24 cellular contexts compared by ENCODE assay signal in genomic region chr1:78078358-78078757, GRCh38. TPM values are rescaled to one million over a fixed set of nuclear protein-coding genes. Genes with fewer than 3 reads are reported as not detected.
DNase-seq lines count a peak whose midpoint lies in the region; ATAC-seq, FAIRE-seq and TF ChIP-seq lines count a peak whose summit lies in the region.
"Had no signal": no experiment of that assay in that cellular context is flagged by ENCODE, and none has a peak within 500 bp of the region (broad histone marks: within the 10 kb centered on the region; RNA-seq: fewer than 3 reads in every experiment).

No MANE protein-coding gene starts in this region.

- TF ChIP-seq CTCF in right atrium auricular region (IDR thresholded peaks at IDR 0.05) (no peak), K562 (IDR thresholded peaks at IDR 0.05 in 2 of 3, conservative IDR thresholded peaks at IDR 0.05 in 1 of 3; ENCODE audit: insufficient read depth in 2 of 3, low read depth in 1 of 3, low read length in 3 of 3) (no peak)

- H3K36me3 ChIP-seq in right atrium auricular region (no peaks in the 10 kb centered on the region), K562 (ENCODE audit: control insufficient read depth, insufficient read depth, low read length) (no peaks in the 10 kb centered on the region)
- H3K36me3 ChIP-seq: BE2C, SJSA1 had no signal

- WGBS in K562 (ENCODE audit: insufficient coverage, low coverage, missing lambda C conversion rate): 32% methylated on average over 3 of the region's 3 CpGs

- no peaks in the 10 kb centered on the region for H4K20me1 ChIP-seq in K562 (replicated peaks; ENCODE audit: control insufficient read depth, insufficient read depth, low read length)

- H2AFZ ChIP-seq in K562 (ENCODE audit: low read depth, low read length): peak overlapping the region; percentile 44; the same call in 1 of the 2 replicates
- H2AFZ ChIP-seq: PC-9 had no signal

- CTCF ChIA-PET in K562 (lab: Yijun Ruan, JAX; ENCODE audit: low intra/inter-chr PET ratio): no interaction called here

- intact Hi-C loops in Right ventricle myocardium superior (cut with DNase I) (no loop called here), K562 (cut with micrococcal nuclease) (no loop called here), left ventricle myocardium superior (cut with micrococcal nuclease) (no loop called here)

- peak overlapping the region; percentile 9; the same call in 1 of the 2 replicates for H3K4me2 ChIP-seq in K562 (ENCODE audit: insufficient read depth, low read length)
- H3K4me2 ChIP-seq: PC-9 had no signal

- H3K4me3 ChIP-seq in right atrium auricular region (no peak overlapping the region), K562 (no peak overlapping the region)
- H3K4me3 ChIP-seq: PC-9, SJSA1 had no signal

- DNase-seq in Right ventricle myocardium superior: no peak
- no peak for DNase-seq in right atrium auricular region (ENCODE audit: low spot score)
- no peak for DNase-seq in K562 (ENCODE audit: extremely low read depth in 1 of 4, low spot score in 3 of 4)
- no peak for DNase-seq in left ventricle myocardium superior
- DNase-seq in pulmonary artery endothelial cell (ENCODE audit: low read depth, low spot score): peak; percentile 82
- DNase-seq in HK-2 (ENCODE audit: unreplicated experiment): no peak
- no peak for DNase-seq in HTR-8/SVneo (ENCODE audit: insufficient read length, low spot score)
- DNase-seq: BE2C; CD4-positive, CD25-positive, alpha-beta regulatory T cell; COR-L47; IMR-90; Karpas-422; NCI-H1048; NCI-H1436; NCI-H1930; NCI-H526; PC-9 had no signal

- POLR2A ChIA-PET in K562 (lab: Yijun Ruan, JAX): interaction anchor here (1.3 kb wide), 1 partner anchor 74 kb away, joined by 3 read pairs; the partner anchor contains the start of gene DNAJB4

- in situ Hi-C loops in K562 (cut with MboI): no loop called here

- TF ChIP-seq EP300 in K562 (IDR thresholded peaks at IDR 0.05; ENCODE audit: low read length): no peak

- H3K27me3 ChIP-seq in right atrium auricular region (no peaks in the 10 kb centered on the region), K562 (ENCODE audit: control insufficient read depth in 2 of 2, insufficient read depth in 2 of 2, low read length in 2 of 2) (no peaks in the 10 kb centered on the region)
- H3K27me3 ChIP-seq: BE2C, SJSA1 had no signal

- peaks cover 0 to 32% of the 10 kb centered on the region in 2 donors for H3K4me1 ChIP-seq in right atrium auricular region
- no peaks in the 10 kb centered on the region for H3K4me1 ChIP-seq in K562 (replicated peaks in 1 of 2; ENCODE audit: control insufficient read depth in 2 of 2, insufficient read depth in 2 of 2, low read length in 2 of 2)
- H3K4me1 ChIP-seq: BE2C had no signal

- H3K27ac ChIP-seq in right atrium auricular region: peak overlapping the region in 1 of 2 donors; percentile 17
- H3K27ac ChIP-seq in K562 (ENCODE audit: extremely low read depth, low read depth, low read length): no peak overlapping the region
- H3K27ac ChIP-seq: HL-60, PC-9, RWPE1 had no signal

- no peak for TF ChIP-seq POLR2A in K562 (conservative IDR thresholded peaks at IDR 0.05)

- FAIRE-seq in K562 (lab: Jason Lieb, UNC) (no peak), HTR-8/SVneo (lab: Jason Lieb, UNC) (no peak)
- FAIRE-seq: GM12891, H1 had no signal

- peak; percentile 45 for ATAC-seq in Right ventricle myocardium superior (ENCODE audit: poor library complexity)
- ATAC-seq in K562: no peak
- ATAC-seq in left ventricle myocardium superior: peak; percentile 33
- no peak for ATAC-seq in HG03457 (IDR thresholded peaks at IDR 0.05; ENCODE audit: unreplicated experiment)

- H3K9me1 ChIP-seq in K562 (ENCODE audit: control insufficient read depth, insufficient read depth, low read length): no peaks in the 10 kb centered on the region

- no peaks in the 10 kb centered on the region for H3K79me2 ChIP-seq in K562 (ENCODE audit: control insufficient read depth, insufficient read depth, low read length)

- no TSS peak for BruUV-seq in K562 (replicated peaks; lab: Mats Ljungman, UMichigan)

- TF ChIP-seq RAD21 in K562 (CRISPR knock-in tag; conservative IDR thresholded peaks at IDR 0.05 in 1 of 2, IDR thresholded peaks at IDR 0.05 in 1 of 2): no peak

- H3K9ac ChIP-seq in K562 (ENCODE audit: insufficient read depth in 1 of 2, low read depth in 2 of 2, low read length in 2 of 2): no peak overlapping the region

- H3K9me3 ChIP-seq in right atrium auricular region (no peaks in the 10 kb centered on the region), K562 (replicated peaks; ENCODE audit: control insufficient read depth, insufficient read depth, low read depth, low read length) (no peaks in the 10 kb centered on the region)
- H3K9me3 ChIP-seq: BE2C, SJSA1 had no signal

TF ChIP-seq in K562, 482 proteins besides CTCF, POLR2A, EP300 and RAD21:
- TF ChIP-seq ZNF184 (CRISPR knock-in tag; IDR thresholded peaks at IDR 0.05) (no peak), NCOA2 (IDR thresholded peaks at IDR 0.05; ENCODE audit: partially characterized antibody in 2 of 2) (no peak)

RNA-seq across cellular contexts. Expression of gene GIPC2, which starts 32.6 kb away (rescaled TPM):
- 2.0 TPM for total RNA-seq in Right ventricle myocardium superior
- total RNA-seq in right atrium auricular region: 1 to 10 TPM; 1.5 to 2.3 TPM
- not detected in 2 replicates for total RNA-seq in K562 (2011; cell fraction: chromatin; rRNA removed; ENCODE audit: low replicate concordance)
- total RNA-seq in K562 (2011; cell fraction: nucleolus; rRNA removed): not detected in 2 replicates
- total RNA-seq in K562 (2011; cell fraction: nucleoplasm; rRNA removed): not detected in 2 replicates
- 0.05 TPM in 1 of 2 replicates, not detected in the other for total RNA-seq in K562 (2014; rRNA removed)
- 0.04 and 0.06 TPM in 2 replicates for total RNA-seq in K562 (2014; rRNA removed; fragmentation: Illumina TruSeq; extraction: Trizol)
- total RNA-seq in K562 (2015; rRNA removed; fragmentation: Illumina TruSeq; extraction: Trizol): 0.04 and 0.08 TPM in 2 replicates
- 0.04 TPM in 2 replicates for total RNA-seq in K562 (2021)
- polyA plus RNA-seq in K562 (2011; rRNA removed): 0.04 TPM in 1 of 2 replicates, not detected in the other
- polyA plus RNA-seq in K562 (2011; cell fraction: cytosol; rRNA removed): not detected in 2 replicates
- polyA plus RNA-seq in K562 (2011; cell fraction: nucleus; rRNA removed): not detected in 2 replicates
- 0.04 TPM in 1 of 2 replicates, not detected in the other for polyA plus RNA-seq in K562 (2012)
- polyA plus RNA-seq in K562 (2014; fragmentation: Illumina TruSeq; extraction: Trizol): not detected in 2 replicates
- under 1 TPM in 1 of 2 experiments, not detected in 1; 0.01 TPM for polyA plus RNA-seq in K562 (2014; fragmentation: Nextera tagmentation; extraction: Ambion mirVana)
- not detected in 2 replicates for polyA plus RNA-seq in K562 (2014; rRNA removed)
- polyA minus RNA-seq in K562 (2011; rRNA and poly(A)+ RNA removed): not detected in 2 replicates
- not detected in 2 replicates for polyA minus RNA-seq in K562 (2011; cell fraction: cytosol; rRNA and poly(A)+ RNA removed)
- polyA minus RNA-seq in K562 (2011; cell fraction: nucleus; rRNA and poly(A)+ RNA removed): not detected in 2 replicates
- total RNA-seq in left ventricle myocardium superior: 4.9 TPM
- 14.6 and 26.1 TPM in 2 replicates for total RNA-seq in pulmonary artery endothelial cell
- total RNA-seq: CD4-positive, CD25-positive, alpha-beta regulatory T cell; HT1080 had no signal

Comparison
In these comparisons a context has a peak if more than half of its experiments do, and no peak if none do; other contexts are left out.
1. ATAC-seq: peak in Right ventricle myocardium superior (single experiment) and left ventricle myocardium superior (single experiment); none in K562 (single experiment) and HG03457 (single experiment).